1 cellular context compared by ENCODE assay signal in genomic region chr21:32612075-32612998, GRCh38.
TF ChIP-seq lines count a peak whose summit lies in the region.

TSS of gene CFAP298 (minus strand) at chr21:32612377. CDS start at chr21:32612243, 134 bp downstream.

TF ChIP-seq in K562, 482 proteins besides CTCF, POLR2A, EP300 and RAD21 (continued from another document and continues in another):
- TF ChIP-seq E2F1 (CRISPR knock-in tag; IDR thresholded peaks at IDR 0.05): no peak; the same call in 1 of the 2 replicates
- TF ChIP-seq CBX3 (IDR thresholded peaks at IDR 0.05; ENCODE audit: borderline replicate concordance in 1 of 2, low read length in 2 of 2): 0 out of 3 replicates have a peak, but pooled peaks of 1 of the 2 experiments have one; percentile 57
- no peak for TF ChIP-seq TCFL5 (CRISPR knock-in tag; conservative IDR thresholded peaks at IDR 0.05)
- no peak for TF ChIP-seq ZNF224 (CRISPR knock-in tag; IDR thresholded peaks at IDR 0.05)
- TF ChIP-seq ZFP30 (CRISPR knock-in tag; IDR thresholded peaks at IDR 0.05; ENCODE audit: borderline replicate concordance): no peak
- TF ChIP-seq ZBTB49 (CRISPR knock-in tag; IDR thresholded peaks at IDR 0.05; ENCODE audit: borderline replicate concordance): peak; percentile 73; the same call in 1 of the 2 replicates
- peak; percentile 59 to 78 for TF ChIP-seq E2F6 (IDR thresholded peaks at IDR 0.05; ENCODE audit: borderline replicate concordance in 1 of 2, extremely low read depth in 1 of 2, insufficient read depth in 1 of 2, insufficient read length in 1 of 2, low read depth in 1 of 2, low read length in 1 of 2, poor library complexity in 1 of 2, severe bottlenecking in 1 of 2)
- peak; percentile 59 for TF ChIP-seq RB1 (IDR thresholded peaks at IDR 0.05; ENCODE audit: low read depth)
- no peak for TF ChIP-seq ZNF449 (CRISPR knock-in tag; IDR thresholded peaks at IDR 0.05)
- peak; percentile 96 for TF ChIP-seq PHF20 (IDR thresholded peaks at IDR 0.05; ENCODE audit: partially characterized antibody)
- peak; percentile 74 for TF ChIP-seq HMGN3 (IDR thresholded peaks at IDR 0.05; ENCODE audit: borderline replicate concordance, extremely low read depth, insufficient read length, low read depth, low read length)
- no peak for TF ChIP-seq NFYB (IDR thresholded peaks at IDR 0.05; ENCODE audit: extremely low read depth, insufficient read length)
- TF ChIP-seq CREB3L1 (IDR thresholded peaks at IDR 0.05; ENCODE audit: borderline replicate concordance, low read depth): peak; percentile 76
- no peak for TF ChIP-seq HDGF (IDR thresholded peaks at IDR 0.05)
- peak in 1 of 2 experiments; percentile 91; a peak in 2 of 4 replicates for TF ChIP-seq CSDE1 (IDR thresholded peaks at IDR 0.05)
- TF ChIP-seq DDX20 (tag; IDR thresholded peaks at IDR 0.05; ENCODE audit: low read depth): no peak
- TF ChIP-seq NR0B1 (IDR thresholded peaks at IDR 0.05; ENCODE audit: partially characterized antibody): no peak
- TF ChIP-seq ILF3 (IDR thresholded peaks at IDR 0.05; ENCODE audit: borderline replicate concordance): no peak; the same call in 1 of the 2 replicates
- TF ChIP-seq HLTF (IDR thresholded peaks at IDR 0.05): peak; percentile 68; the same call in 1 of the 2 replicates
- TF ChIP-seq ZNF316 (IDR thresholded peaks at IDR 0.05): peak; percentile 82
- 0 out of 2 replicates have a peak, but pooled peaks have one; percentile 13 for TF ChIP-seq ERF (CRISPR knock-in tag; IDR thresholded peaks at IDR 0.05)
- no peak for TF ChIP-seq PRPF4 (IDR thresholded peaks at IDR 0.05; ENCODE audit: insufficient read depth, low read depth, low read length, poor library complexity, severe bottlenecking)
- TF ChIP-seq SMARCE1 (IDR thresholded peaks at IDR 0.05): no peak; the same call in none of the 2 replicates
- no peak for TF ChIP-seq ESRRB (CRISPR knock-in tag; IDR thresholded peaks at IDR 0.05; ENCODE audit: borderline replicate concordance)
- no peak for TF ChIP-seq TCF3 (CRISPR knock-in tag; IDR thresholded peaks at IDR 0.05)
- peak; percentile 91 for TF ChIP-seq TEAD4 (IDR thresholded peaks at IDR 0.05; ENCODE audit: low read length)
- TF ChIP-seq TEAD4 (CRISPR knock-in tag; IDR thresholded peaks at IDR 0.05; ENCODE audit: borderline replicate concordance): peak; percentile 94
- TF ChIP-seq XRCC5 (IDR thresholded peaks at IDR 0.05; ENCODE audit: low read depth, low read length): peak; percentile 89
- TF ChIP-seq BRCA1 (IDR thresholded peaks at IDR 0.05): no peak
- no peak for TF ChIP-seq BRCA1 (CRISPR knock-in tag; IDR thresholded peaks at IDR 0.05)
- peak; percentile 94 for TF ChIP-seq EP400 (IDR thresholded peaks at IDR 0.05)
- TF ChIP-seq NEUROD1 (IDR thresholded peaks at IDR 0.05; ENCODE audit: borderline replicate concordance, low read depth, low read length, partially characterized antibody): peak; percentile 90
- no peak for TF ChIP-seq CTCFL (IDR thresholded peaks at IDR 0.05; ENCODE audit: borderline replicate concordance, insufficient read depth, low read depth, low read length, poor library complexity, severe bottlenecking)
- no peak for TF ChIP-seq ZNF212 (CRISPR knock-in tag; IDR thresholded peaks at IDR 0.05)
- peak; percentile 17; the same call in 1 of the 2 replicates for TF ChIP-seq USF1 (CRISPR knock-in tag; IDR thresholded peaks at IDR 0.05)
- 0 out of 2 replicates have a peak, but pooled peaks have one; percentile 55 for TF ChIP-seq NBN (IDR thresholded peaks at IDR 0.05; ENCODE audit: low read depth)
- no peak for TF ChIP-seq FOXO4 (CRISPR knock-in tag; IDR thresholded peaks at IDR 0.05)
- TF ChIP-seq KLF1 (tag; IDR thresholded peaks at IDR 0.05): peak; percentile 64; the same call in 1 of the 2 replicates
- peak; percentile 16 for TF ChIP-seq SP2 (IDR thresholded peaks at IDR 0.05; ENCODE audit: extremely low read depth, low read depth, low read length, poor library complexity, severe bottlenecking)
- 0 out of 2 replicates have a peak, but pooled peaks have one; percentile 11 for TF ChIP-seq CREB3 (tag; conservative IDR thresholded peaks at IDR 0.05; ENCODE audit: low read depth)
- TF ChIP-seq SAP30 (IDR thresholded peaks at IDR 0.05; ENCODE audit: borderline replicate concordance, insufficient read depth, low read depth, low read length, poor library complexity, severe bottlenecking): peak; percentile 94
- peak; percentile 35; the same call in 1 of the 2 replicates for TF ChIP-seq CHAMP1 (IDR thresholded peaks at IDR 0.05)
- no peak for TF ChIP-seq ZNF121 (CRISPR knock-in tag; conservative IDR thresholded peaks at IDR 0.05)
- no peak for TF ChIP-seq JUN (IDR thresholded peaks at IDR 0.05; ENCODE audit: borderline replicate concordance, low read depth, low read length)
- TF ChIP-seq JUN (CRISPR knock-in tag; IDR thresholded peaks at IDR 0.05; ENCODE audit: borderline replicate concordance): no peak; the same call in 1 of the 2 replicates
- no peak for TF ChIP-seq ZNF589 (CRISPR knock-in tag; IDR thresholded peaks at IDR 0.05; ENCODE audit: low read depth)
- no peak for TF ChIP-seq TSC22D4 (tag; IDR thresholded peaks at IDR 0.05)
